ENCODE assay signal across 21 cellular contexts in the genomic region with DNA sequence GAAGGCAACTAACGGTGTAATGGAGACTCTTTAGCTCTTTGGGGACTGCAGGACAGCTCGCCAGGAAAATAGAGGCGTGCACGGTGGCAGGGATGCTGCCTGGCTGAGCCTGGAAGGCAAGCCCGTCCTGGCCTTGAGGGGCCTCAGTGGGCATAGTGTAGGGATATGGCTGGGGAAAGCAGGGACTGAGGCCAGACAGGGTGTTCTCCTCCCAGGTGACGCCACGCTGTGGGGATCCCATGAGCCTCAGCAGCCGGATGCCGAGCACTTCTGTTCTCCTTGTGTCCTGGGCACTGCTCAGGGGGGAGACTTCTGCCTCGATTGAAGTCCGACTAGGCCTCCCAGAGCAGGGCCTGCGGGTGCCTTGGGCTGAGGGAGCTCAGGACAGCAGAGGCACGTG.
"Had no signal": no experiment of that assay in that cellular context is flagged by ENCODE, and none has a peak within 500 bp of the region (broad histone marks: within the 10 kb centered on the region; RNA-seq: fewer than 3 reads in every experiment).

No MANE protein-coding gene starts in this region.

- H3K27ac Mint-ChIP-seq: endodermal cell; memory B cell; natural killer cell treated with Interleukin-12 subunit alpha and Interleukin-12 subunit beta and Interleukin-15 and Interleukin-18, amount 100 ng/mL, for 72 hours; type B pancreatic cell had no signal

- H3K4me3 Mint-ChIP-seq: endodermal cell; natural killer cell treated with Interleukin-12 subunit alpha and Interleukin-12 subunit beta and Interleukin-15 and Interleukin-18, amount 100 ng/mL, for 72 hours; type B pancreatic cell had no signal

- ATAC-seq: foreskin keratinocyte; natural killer cell treated with Interleukin-12 subunit alpha and Interleukin-12 subunit beta and Interleukin-15 and Interleukin-18, amount 100 ng/mL, for 72 hours; psoas muscle had no signal

- H3K4me3 ChIP-seq: hepatocyte, left ventricle myocardium inferior, lower lobe of right lung, psoas muscle, right lobe of liver, suprapubic skin, thyroid gland, uterus had no signal

- DNase-seq: effector CD4-positive, alpha-beta T cell; endodermal cell; erythroblast; foreskin keratinocyte; kidney; left cardiac atrium; left ventricle myocardium inferior; lower lobe of right lung; midbrain; psoas muscle; right lobe of liver; stimulated activated CD4-positive, alpha-beta T cell treated with anti-CD3 and anti-CD28 coated beads, Interleukin-4, amount 100 ng/mL, for 1 hour; stimulated activated naive CD4-positive, alpha-beta T cell treated with Interleukin-2 at 50 U/mL for 16 hours; thyroid gland; uterus had no signal

- H3K9me3 Mint-ChIP-seq: endodermal cell; memory B cell; natural killer cell treated with Interleukin-12 subunit alpha and Interleukin-12 subunit beta and Interleukin-15 and Interleukin-18, amount 100 ng/mL, for 72 hours; type B pancreatic cell had no signal

- H3K9me3 ChIP-seq: left ventricle myocardium inferior, lower lobe of right lung, neutrophil, psoas muscle, right lobe of liver, suprapubic skin, thyroid gland, uterus had no signal

- H2AFZ ChIP-seq: hepatocyte had no signal

- H3K36me3 ChIP-seq: lower lobe of right lung, suprapubic skin, thyroid gland, uterus had no signal

- H3K36me3 Mint-ChIP-seq: natural killer cell treated with Interleukin-12 subunit alpha and Interleukin-12 subunit beta and Interleukin-15 and Interleukin-18, amount 100 ng/mL, for 72 hours; type B pancreatic cell had no signal

- H3K79me2 ChIP-seq: hepatocyte had no signal

- H3K27me3 Mint-ChIP-seq: memory B cell; natural killer cell treated with Interleukin-12 subunit alpha and Interleukin-12 subunit beta and Interleukin-15 and Interleukin-18, amount 100 ng/mL, for 72 hours had no signal

- H3K27ac ChIP-seq: foreskin keratinocyte, hepatocyte, left ventricle myocardium inferior, lower lobe of right lung, neutrophil, psoas muscle, right lobe of liver, suprapubic skin had no signal

- H3K27me3 ChIP-seq: hepatocyte, neutrophil, right lobe of liver, suprapubic skin, thyroid gland, uterus had no signal

- H3K4me1 ChIP-seq: psoas muscle, right lobe of liver had no signal

- H3K4me2 ChIP-seq: hepatocyte had no signal
